In genomic region chr4:136307765-136308164, GRCh38 we compare ENCODE assay signal across 32 cellular contexts.
"Had no signal": no experiment of that assay in that cellular context is flagged by ENCODE, and none has a peak within 500 bp of the region (broad histone marks: within the 10 kb centered on the region; RNA-seq: fewer than 3 reads in every experiment).

No MANE protein-coding gene starts in this region.

- H3K9me3 Mint-ChIP-seq: activated CD4-positive, alpha-beta memory T cell treated with anti-CD3 and anti-CD28 coated beads, Interleukin-2, amount 10 ng/mL, durations not matched to agents 7 days and 5 days; activated CD4-positive, alpha-beta T cell treated with anti-CD3 and anti-CD28 coated beads, Interleukin-2, amount 10 ng/mL, durations not matched to agents 7 days and 5 days; activated T-cell treated with anti-CD3 and anti-CD28 coated beads, Interleukin-2, amount 50 U/mL, for 24 hours; activated T-cell treated with anti-CD3 and anti-CD28 coated beads, Interleukin-2, amount 50 U/mL, for 72 hours; central memory CD8-positive, alpha-beta T cell had no signal

- ATAC-seq: activated T-cell treated with anti-CD3 and anti-CD28 coated beads, Interleukin-2, amount 50 U/mL, for 72 hours; effector memory CD8-positive, alpha-beta T cell; WTC11 had no signal

- H3K36me3 Mint-ChIP-seq: activated naive CD4-positive, alpha-beta T cell treated with anti-CD3 and anti-CD28 coated beads, Interleukin-2, amount 10 ng/mL, durations not matched to agents 7 days and 5 days; activated naive CD8-positive, alpha-beta T cell had no signal

- H3K27ac ChIP-seq: brain microvascular endothelial cell, epithelial cell of prostate, esophagus squamous epithelium, VCaP had no signal

- H3K36me3 ChIP-seq: brain microvascular endothelial cell, esophagus squamous epithelium had no signal

- H3K27ac Mint-ChIP-seq: activated CD4-positive, alpha-beta memory T cell treated with anti-CD3 and anti-CD28 coated beads, Interleukin-2, amount 10 ng/mL, durations not matched to agents 7 days and 5 days; activated CD4-positive, alpha-beta T cell treated with anti-CD3 and anti-CD28 coated beads, Interleukin-2, amount 10 ng/mL, durations not matched to agents 7 days and 5 days; activated naive CD4-positive, alpha-beta T cell treated with anti-CD3 and anti-CD28 coated beads, Interleukin-2, amount 10 ng/mL, durations not matched to agents 7 days and 5 days; activated naive CD8-positive, alpha-beta T cell; activated T-cell treated with anti-CD3 and anti-CD28 coated beads, Interleukin-2, amount 50 U/mL, for 24 hours; activated T-cell treated with anti-CD3 and anti-CD28 coated beads, Interleukin-2, amount 50 U/mL, for 72 hours; effector memory CD8-positive, alpha-beta T cell; WTC11 had no signal

- FAIRE-seq: astrocyte, bronchial epithelial cell, endothelial cell of umbilical vein, frontal cortex, TTC549 had no signal

- H3K27me3 ChIP-seq: brain microvascular endothelial cell, esophagus squamous epithelium had no signal

- DNase-seq: activated CD4-positive, alpha-beta memory T cell treated with anti-CD3 and anti-CD28 coated beads, Interleukin-2, amount 10 ng/mL, durations not matched to agents 7 days and 5 days; activated CD4-positive, alpha-beta T cell treated with anti-CD3 and anti-CD28 coated beads for 1 hour; activated CD4-positive, alpha-beta T cell treated with anti-CD3 and anti-CD28 coated beads for 4 hours; activated CD4-positive, alpha-beta T cell treated with anti-CD3 and anti-CD28 coated beads, Interleukin-2, amount 10 ng/mL, durations not matched to agents 7 days and 5 days; activated CD4-positive, alpha-beta T cell treated with anti-CD3 and anti-CD28 coated beads, Interleukin-2, amount 50 U/mL, for 4 hours; activated CD8-positive, alpha-beta memory T cell treated with anti-CD3 and anti-CD28 coated beads, Interleukin-2, amount 50 U/mL, for 48 hours; activated gamma-delta T cell; activated naive CD4-positive, alpha-beta T cell; activated naive CD4-positive, alpha-beta T cell treated with anti-CD3 and anti-CD28 coated beads, Interleukin-2, amount 10 ng/mL, durations not matched to agents 7 days and 5 days; activated T-cell treated with anti-CD3 and anti-CD28 coated beads for 4 hours; activated T-cell treated with anti-CD3 and anti-CD28 coated beads, Interleukin-2, amount 50 U/mL, for 24 hours; activated T-cell treated with anti-CD3 and anti-CD28 coated beads, Interleukin-2, amount 50 U/mL, for 72 hours; amniotic stem cell; anterior cingulate cortex; brain microvascular endothelial cell; cortex of kidney; dermis blood vessel endothelial cell; effector CD4-positive, alpha-beta T cell; effector memory CD8-positive, alpha-beta T cell; esophagus squamous epithelium; head of caudate nucleus; T-helper 2 cell had no signal

- H3K4me3 ChIP-seq: esophagus squamous epithelium had no signal

- H3K4me1 ChIP-seq: esophagus squamous epithelium had no signal

- H3K9me3 ChIP-seq: esophagus squamous epithelium had no signal
